In genomic region chrX:41561045-41561444, GRCh38 we compare ENCODE assay signal across 8 cellular contexts.
A peak's percentile ranks its signal among the peaks of the same experiment; 100 is the strongest.
DNase-seq lines count a peak whose midpoint lies in the region; ATAC-seq and TF ChIP-seq lines count a peak whose summit lies in the region.

No MANE protein-coding gene starts in this region.

- no peak overlapping the region for H4K8ac ChIP-seq in H9 (replicated peaks; ENCODE audit: insufficient read length, low read depth, low read length)

- no peak overlapping the region for H3K56ac ChIP-seq in H9 (ENCODE audit: insufficient read length, low read depth, low read length)

- no peaks in the 10 kb centered on the region for H3K79me1 ChIP-seq in H9 (ENCODE audit: insufficient read depth, low read depth, low read length, poor library complexity, severe bottlenecking)

- H3K23ac ChIP-seq in H9 (ENCODE audit: insufficient read length, low read depth, low read length), result no peak overlapping the region

- H3K27me3 ChIP-seq in GM23338 (ENCODE audit: insufficient read depth), result no peaks in the 10 kb centered on the region
- H3K27me3 ChIP-seq in kidney epithelial cell (ENCODE audit: control insufficient read depth, insufficient read depth, low read length), result no peaks in the 10 kb centered on the region
- no peaks in the 10 kb centered on the region for H3K27me3 ChIP-seq in H9 (ENCODE audit: insufficient read depth, low read length)

- H4K91ac ChIP-seq in H9 (ENCODE audit: insufficient read length, low read depth, low read length), result no peak overlapping the region

- peak overlapping the region; percentile 26; the same call in 1 of the 2 replicates for H3K27ac ChIP-seq in GM23338 (ENCODE audit: low read depth)
- H3K27ac ChIP-seq in H9 (ENCODE audit: insufficient read length, low read depth, low read length), result no peak overlapping the region

- no peak overlapping the region for H2BK15ac ChIP-seq in H9 (ENCODE audit: low read depth, low read length)

- no peaks in the 10 kb centered on the region for H3K9me3 ChIP-seq in H9 (ENCODE audit: control insufficient read depth, low read depth, low read length)

- H3K79me2 ChIP-seq in GM23338 (replicated peaks; ENCODE audit: insufficient read depth) (no peaks in the 10 kb centered on the region), H9 (ENCODE audit: insufficient read depth, low read length) (no peaks in the 10 kb centered on the region)

- H3K9me3 Mint-ChIP-seq in GM23338 (no peaks in the 10 kb centered on the region), H9 (peaks cover 44 to 55% of the 10 kb centered on the region in 2 experiments)
- H3K9me3 Mint-ChIP-seq in activated naive CD8-positive, alpha-beta T cell treated with anti-CD3 and anti-CD28 coated beads, Interleukin-2, amount 10 ng/mL, durations not matched to agents 7 days and 5 days, result no peaks in the 10 kb centered on the region

- no peaks in the 10 kb centered on the region; the same call in 2 of the 3 replicates for H3K36me3 Mint-ChIP-seq in GM23338 (ENCODE audit: low read depth)
- H3K36me3 Mint-ChIP-seq in activated naive CD8-positive, alpha-beta T cell treated with anti-CD3 and anti-CD28 coated beads, Interleukin-2, amount 10 ng/mL, durations not matched to agents 7 days and 5 days, result peaks cover 15% of the 10 kb centered on the region
- H3K36me3 Mint-ChIP-seq in H9 (ENCODE audit: insufficient read depth in 1 of 3, low read depth in 3 of 3), result peaks cover 5 to 14% (median 11%) of the 10 kb centered on the region in 3 experiments; a peak in 5 of 7 replicates

- H2BK120ac ChIP-seq in H9 (ENCODE audit: low read depth, low read length, poor library complexity, severe bottlenecking), result no peak overlapping the region

- no peaks in the 10 kb centered on the region for H3F3A ChIP-seq in GM23338 (replicated peaks; ENCODE audit: low read depth)

- H3K36me3 ChIP-seq in GM23338 (ENCODE audit: insufficient read depth), result no peaks in the 10 kb centered on the region
- H3K36me3 ChIP-seq in kidney epithelial cell (ENCODE audit: control insufficient read depth, insufficient read depth, low read length), result no peaks in the 10 kb centered on the region

- H3K4me2 ChIP-seq in GM23338, result no peak overlapping the region
- H3K4me2 ChIP-seq in H9 (ENCODE audit: insufficient read depth, insufficient read length, low read length), result no peak overlapping the region

- no peak overlapping the region for H2BK20ac ChIP-seq in H9 (ENCODE audit: low read depth, low read length, poor library complexity, severe bottlenecking)

- no peak overlapping the region for H3K9ac ChIP-seq in H9 (ENCODE audit: extremely low read depth, insufficient read length, low read length)

- H3K4me1 Mint-ChIP-seq in GM23338, result peaks cover 5% of the 10 kb centered on the region; the same call in 2 of the 3 replicates
- H3K4me1 Mint-ChIP-seq in activated naive CD8-positive, alpha-beta T cell treated with anti-CD3 and anti-CD28 coated beads, Interleukin-2, amount 10 ng/mL, durations not matched to agents 7 days and 5 days, result peaks cover 31% of the 10 kb centered on the region
- H3K4me1 Mint-ChIP-seq in H9, result peaks cover 0 to 9% of the 10 kb centered on the region in 2 experiments; a peak in 1 of 4 replicates

- TF ChIP-seq CTCF in GM23338 (conservative IDR thresholded peaks at IDR 0.05; ENCODE audit: low read depth in 2 of 2), result no peak
- TF ChIP-seq CTCF in kidney epithelial cell (IDR thresholded peaks at IDR 0.05; ENCODE audit: insufficient read depth, low read length, poor library complexity, severe bottlenecking), result no peak
- TF ChIP-seq CTCF in H9 (conservative IDR thresholded peaks at IDR 0.05), result no peak

- no peak overlapping the region for H2AK5ac ChIP-seq in H9 (ENCODE audit: insufficient read length, low read length)

- H3K4me1 ChIP-seq in GM23338 (ENCODE audit: insufficient read depth), result no peaks in the 10 kb centered on the region
- H3K4me1 ChIP-seq in H9 (ENCODE audit: insufficient read depth, low read length), result no peaks in the 10 kb centered on the region

- H3K4me3 Mint-ChIP-seq in GM23338, result no peak overlapping the region
- no peak overlapping the region for H3K4me3 Mint-ChIP-seq in activated naive CD8-positive, alpha-beta T cell treated with anti-CD3 and anti-CD28 coated beads, Interleukin-2, amount 10 ng/mL, durations not matched to agents 7 days and 5 days
- no peak overlapping the region for H3K4me3 Mint-ChIP-seq in H9

- no CpG with 5 or more reads among the region's 2 CpGs for WGBS in H9 (ENCODE audit: extremely low coverage, insufficient read length, low lambda C conversion rate)

- no peak overlapping the region for H3T11ph ChIP-seq in H9 (ENCODE audit: low read length)

- peak; percentile 87 to 88 for ATAC-seq in activated CD4-positive, CD25-positive, alpha-beta regulatory T cell treated with anti-CD3 and anti-CD28 coated beads, Interleukin-2, amount 50 U/mL, for 24 hours
- no peak for ATAC-seq in GM23338
- peak; percentile 71 for ATAC-seq in activated naive CD8-positive, alpha-beta T cell treated with anti-CD3 and anti-CD28 coated beads, Interleukin-2, amount 10 ng/mL, durations not matched to agents 7 days and 5 days (ENCODE audit: low read depth)

- no peak overlapping the region for H3K14ac ChIP-seq in H9 (ENCODE audit: insufficient read depth, low read length)

- no peak overlapping the region for H2BK5ac ChIP-seq in H9 (ENCODE audit: insufficient read length, low read length)

- H4K5ac ChIP-seq in H9 (ENCODE audit: insufficient read length, low read depth, low read length), result no peak overlapping the region

- H3K23me2 ChIP-seq in H9 (ENCODE audit: insufficient read length, low read depth, low read length, poor library complexity, severe bottlenecking), result no peaks in the 10 kb centered on the region

- POLR2A ChIA-PET in activated naive CD8-positive, alpha-beta T cell treated with anti-CD3 and anti-CD28 coated beads, Interleukin-2, amount 10 ng/mL, durations not matched to agents 7 days and 5 days (lab: Charles Lee), result interaction anchor here (0.7 kb wide), 1 partner anchor 49 kb away, joined by 3 read pairs; no protein-coding TSS in a partner anchor

- H3K4me3 ChIP-seq in GM23338 (no peak overlapping the region), kidney epithelial cell (ENCODE audit: low read depth, low read length) (no peak overlapping the region)

- H4K20me1 ChIP-seq in GM23338 (replicated peaks; ENCODE audit: insufficient read depth) (no peaks in the 10 kb centered on the region), H9 (ENCODE audit: control insufficient read depth, insufficient read depth, insufficient read length) (no peaks in the 10 kb centered on the region)

- H3K9me2 ChIP-seq in GM23338 (ENCODE audit: insufficient read depth), result no peaks in the 10 kb centered on the region

- no peak overlapping the region for H2BK12ac ChIP-seq in H9 (ENCODE audit: insufficient read length, low read depth, low read length)

- no peak overlapping the region for H3K18ac ChIP-seq in H9 (ENCODE audit: insufficient read length, low read depth, low read length)

- H3K27ac Mint-ChIP-seq in GM23338, result peak overlapping the region; percentile 72; the same call in 1 of the 2 replicates
- peak overlapping the region; percentile 76 for H3K27ac Mint-ChIP-seq in activated naive CD8-positive, alpha-beta T cell treated with anti-CD3 and anti-CD28 coated beads, Interleukin-2, amount 10 ng/mL, durations not matched to agents 7 days and 5 days
- peak overlapping the region in 1 of 3 experiments; percentile 81; a peak in 1 of 7 replicates for H3K27ac Mint-ChIP-seq in H9

- no peaks in the 10 kb centered on the region for H3K27me3 Mint-ChIP-seq in GM23338 (ENCODE audit: insufficient read depth, low read depth, poor library complexity)
- H3K27me3 Mint-ChIP-seq in activated naive CD8-positive, alpha-beta T cell treated with anti-CD3 and anti-CD28 coated beads, Interleukin-2, amount 10 ng/mL, durations not matched to agents 7 days and 5 days, result no peaks in the 10 kb centered on the region
- no peaks in the 10 kb centered on the region for H3K27me3 Mint-ChIP-seq in H9 (ENCODE audit: low read depth)

- no peak for DNase-seq in activated CD4-positive, CD25-positive, alpha-beta regulatory T cell treated with anti-CD3 and anti-CD28 coated beads, Interleukin-2, amount 50 U/mL, for 72 hours
- DNase-seq in GM23338 (ENCODE audit: low spot score) (no peak), NCI-H226 (peak; percentile 86), kidney epithelial cell (ENCODE audit: low read depth) (peak; percentile 63), NCI-H146 (lab: John Stamatoyannopoulos, UW) (no peak), H9 (no peak)
- no peak for DNase-seq in activated naive CD8-positive, alpha-beta T cell treated with anti-CD3 and anti-CD28 coated beads, Interleukin-2, amount 10 ng/mL, durations not matched to agents 7 days and 5 days

- no peak overlapping the region for H2AFZ ChIP-seq in GM23338
- no peak overlapping the region for H2AFZ ChIP-seq in H9 (ENCODE audit: low read length)

- H3K4ac ChIP-seq in H9 (ENCODE audit: low read depth, low read length), result no peak overlapping the region

TF ChIP-seq in GM23338, 12 proteins besides CTCF, POLR2A, EP300 and RAD21 (continues in another document):
- TF ChIP-seq POLR2AphosphoS5 (IDR thresholded peaks at IDR 0.05; ENCODE audit: low read depth), result no peak
- TF ChIP-seq, protein P1, sequence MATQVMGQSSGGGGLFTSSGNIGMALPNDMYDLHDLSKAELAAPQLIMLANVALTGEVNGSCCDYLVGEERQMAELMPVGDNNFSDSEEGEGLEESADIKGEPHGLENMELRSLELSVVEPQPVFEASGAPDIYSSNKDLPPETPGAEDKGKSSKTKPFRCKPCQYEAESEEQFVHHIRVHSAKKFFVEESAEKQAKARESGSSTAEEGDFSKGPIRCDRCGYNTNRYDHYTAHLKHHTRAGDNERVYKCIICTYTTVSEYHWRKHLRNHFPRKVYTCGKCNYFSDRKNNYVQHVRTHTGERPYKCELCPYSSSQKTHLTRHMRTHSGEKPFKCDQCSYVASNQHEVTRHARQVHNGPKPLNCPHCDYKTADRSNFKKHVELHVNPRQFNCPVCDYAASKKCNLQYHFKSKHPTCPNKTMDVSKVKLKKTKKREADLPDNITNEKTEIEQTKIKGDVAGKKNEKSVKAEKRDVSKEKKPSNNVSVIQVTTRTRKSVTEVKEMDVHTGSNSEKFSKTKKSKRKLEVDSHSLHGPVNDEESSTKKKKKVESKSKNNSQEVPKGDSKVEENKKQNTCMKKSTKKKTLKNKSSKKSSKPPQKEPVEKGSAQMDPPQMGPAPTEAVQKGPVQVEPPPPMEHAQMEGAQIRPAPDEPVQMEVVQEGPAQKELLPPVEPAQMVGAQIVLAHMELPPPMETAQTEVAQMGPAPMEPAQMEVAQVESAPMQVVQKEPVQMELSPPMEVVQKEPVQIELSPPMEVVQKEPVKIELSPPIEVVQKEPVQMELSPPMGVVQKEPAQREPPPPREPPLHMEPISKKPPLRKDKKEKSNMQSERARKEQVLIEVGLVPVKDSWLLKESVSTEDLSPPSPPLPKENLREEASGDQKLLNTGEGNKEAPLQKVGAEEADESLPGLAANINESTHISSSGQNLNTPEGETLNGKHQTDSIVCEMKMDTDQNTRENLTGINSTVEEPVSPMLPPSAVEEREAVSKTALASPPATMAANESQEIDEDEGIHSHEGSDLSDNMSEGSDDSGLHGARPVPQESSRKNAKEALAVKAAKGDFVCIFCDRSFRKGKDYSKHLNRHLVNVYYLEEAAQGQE (IDR thresholded peaks at IDR 0.05; ENCODE audit: unreplicated experiment), result no peak

Comparison
In these comparisons a context has a peak if more than half of its experiments do, and no peak if none do; other contexts are left out.
1. DNase-seq: peak in NCI-H226 (single experiment) and kidney epithelial cell (single experiment); none in activated CD4-positive, CD25-positive, alpha-beta regulatory T cell treated with anti-CD3 and anti-CD28 coated beads, Interleukin-2, amount 50 U/mL, for 72 hours (single experiment), GM23338 (single experiment), activated naive CD8-positive, alpha-beta T cell treated with anti-CD3 and anti-CD28 coated beads, Interleukin-2, amount 10 ng/mL, durations not matched to agents 7 days and 5 days (single experiment), NCI-H146 (single experiment) and H9 (single experiment).